Comparison of ENCODE assay signal across 22 cellular contexts in the genomic region with DNA sequence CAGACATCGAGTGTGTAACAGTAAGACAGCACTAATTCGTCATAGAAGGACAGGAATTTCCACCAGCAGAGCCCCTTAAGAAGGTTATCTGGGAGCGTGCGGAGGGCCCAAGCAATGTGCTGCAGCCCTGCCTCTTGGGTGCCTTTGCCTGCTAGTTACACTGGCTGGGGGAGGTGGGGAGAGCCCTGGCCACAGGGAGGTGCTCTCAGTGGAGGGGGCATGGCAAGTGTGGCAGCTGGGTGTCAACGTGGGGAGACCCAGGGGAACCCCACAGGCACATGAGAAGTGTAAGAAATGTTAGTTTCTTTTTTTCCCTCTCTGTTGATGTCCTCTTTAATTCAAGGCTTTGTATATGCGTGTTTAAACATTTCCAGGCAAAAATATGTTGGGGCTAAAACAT.
"Had no signal": no experiment of that assay in that cellular context is flagged by ENCODE, and none has a peak within 500 bp of the region (broad histone marks: within the 10 kb centered on the region; RNA-seq: fewer than 3 reads in every experiment).

No MANE protein-coding gene starts in this region.

- H3K27me3 Mint-ChIP-seq: progenitor cell of endocrine pancreas had no signal

- H3K4me1 ChIP-seq: heart left ventricle, neural progenitor cell had no signal

- H3K9me3 ChIP-seq: pancreas had no signal

- H3K36me3 Mint-ChIP-seq: neural progenitor cell; stimulated activated memory B cell treated with anti-CD40 and anti-IgM and Interleukin-4, amounts not matched to agents 10 μg/mL and 1 μg/mL and 100 μg/mL, for 72 hours had no signal

- H3K4me3 ChIP-seq: coronary artery, dorsolateral prefrontal cortex, heart left ventricle, lung, neural progenitor cell, pancreas, stomach had no signal

- H3K36me3 ChIP-seq: heart left ventricle, neural progenitor cell, pancreas, stomach had no signal

- DNase-seq: dorsolateral prefrontal cortex; effector CD8-positive, alpha-beta T cell; heart left ventricle; hippocampal formation; left colon; left ventricle myocardium superior; mesendoderm; naive B cell; occipital lobe; right cardiac atrium; stimulated activated CD4-positive, alpha-beta T cell treated with anti-CD3 and anti-CD28 coated beads, Interleukin-4, amount 100 ng/mL, for 1 hour; stimulated activated CD8-positive, alpha-beta memory T cell treated with anti-CD3 and anti-CD28 coated beads, Interleukin-4, amount 100 ng/mL, for 48 hours; stomach; substantia nigra; trophoblast cell had no signal

- H3K4me3 Mint-ChIP-seq: naive B cell; neural progenitor cell; stimulated activated memory B cell treated with anti-CD40 and anti-IgM and Interleukin-4, amounts not matched to agents 10 μg/mL and 1 μg/mL and 100 μg/mL, for 72 hours had no signal

- H3K27ac Mint-ChIP-seq: naive B cell; neural progenitor cell; progenitor cell of endocrine pancreas; stimulated activated memory B cell treated with anti-CD40 and anti-IgM and Interleukin-4, amounts not matched to agents 10 μg/mL and 1 μg/mL and 100 μg/mL, for 72 hours had no signal

- H3K4me1 Mint-ChIP-seq: neural progenitor cell; stimulated activated memory B cell treated with anti-CD40 and anti-IgM and Interleukin-4, amounts not matched to agents 10 μg/mL and 1 μg/mL and 100 μg/mL, for 72 hours had no signal

- ATAC-seq: esophagus mucosa; heart left ventricle; left colon; left ventricle myocardium superior; right cardiac atrium; stimulated activated memory B cell treated with anti-CD40 and anti-IgM and Interleukin-4, amounts not matched to agents 10 μg/mL and 1 μg/mL and 100 μg/mL, for 72 hours had no signal

- H3K27ac ChIP-seq: coronary artery, dorsolateral prefrontal cortex, heart left ventricle, neural progenitor cell, stomach had no signal

- H3K9me3 Mint-ChIP-seq: neural progenitor cell had no signal

- H3K27me3 ChIP-seq: dorsolateral prefrontal cortex, neural progenitor cell, pancreas, stomach had no signal
